8 cellular contexts compared by ENCODE assay signal in the genomic region with DNA sequence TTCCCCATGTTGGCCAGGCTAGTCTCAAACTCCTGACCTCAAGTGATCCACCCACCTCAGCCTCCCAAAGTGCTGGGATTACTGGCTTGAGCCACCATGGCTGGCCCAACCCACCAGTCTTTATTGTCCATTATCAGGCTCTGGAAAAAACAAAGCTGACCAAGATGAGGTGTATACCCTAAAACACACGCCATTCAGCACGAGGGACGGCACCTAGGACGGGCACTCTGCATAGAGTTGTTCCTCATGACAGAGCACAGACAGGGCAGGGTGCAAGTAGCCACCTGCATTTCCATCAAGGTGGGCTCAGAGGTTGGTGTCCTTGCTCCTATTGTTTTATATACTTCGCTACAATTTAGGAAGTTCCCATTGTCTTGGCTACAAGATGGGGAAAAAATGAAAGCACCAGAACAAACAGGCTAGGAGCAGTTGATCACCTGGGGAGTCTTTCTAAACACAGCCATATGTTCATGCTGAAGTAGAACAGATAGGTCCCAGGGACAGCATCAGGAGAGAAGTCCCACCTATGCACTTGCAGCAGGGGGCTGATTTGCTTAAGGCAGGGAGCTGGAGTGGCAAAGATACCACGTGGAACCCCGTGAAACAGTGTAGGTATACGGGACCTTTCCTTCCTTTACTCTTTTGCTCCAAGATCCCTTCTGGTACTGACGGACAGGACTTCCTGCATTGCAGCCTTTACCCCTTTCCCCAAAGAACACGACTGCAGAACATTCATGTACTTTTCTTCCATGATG.
"Had no signal": no experiment of that assay in that cellular context is flagged by ENCODE, and none has a peak within 500 bp of the region (broad histone marks: within the 10 kb centered on the region; RNA-seq: fewer than 3 reads in every experiment).

No MANE protein-coding gene starts in this region.

- H3K27me3 ChIP-seq: adrenal gland, thyroid gland had no signal

- H3K4me3 ChIP-seq: adrenal gland, lung, thyroid gland had no signal

- DNase-seq: cortex of kidney had no signal

- H3K9me3 Mint-ChIP-seq: activated B cell treated with CpG ODN at 0.5 μM for 24 hours; stimulated activated effector memory CD8-positive, alpha-beta T cell treated with anti-CD3 and anti-CD28 coated beads, Interleukin-12 subunit alpha, Interleukin-12 subunit beta, amount 100 ng/mL, for 72 hours; T-helper 1 cell treated with Interleukin-12 subunit alpha and Interleukin-12 subunit beta and Interleukin-4 antibody, amounts not matched to agents 30 μg/mL and 1 μg/mL, for 36 hours had no signal

- H3K9me2 ChIP-seq: SK-N-SH had no signal

- H3K27me3 Mint-ChIP-seq: activated B cell treated with CpG ODN at 0.5 μM for 24 hours had no signal

- H3K9me3 ChIP-seq: adrenal gland, SK-N-SH, thyroid gland had no signal

- H3K9ac ChIP-seq: SK-N-SH had no signal
